Comparison of ENCODE assay signal across 14 cellular contexts in the genomic region with DNA sequence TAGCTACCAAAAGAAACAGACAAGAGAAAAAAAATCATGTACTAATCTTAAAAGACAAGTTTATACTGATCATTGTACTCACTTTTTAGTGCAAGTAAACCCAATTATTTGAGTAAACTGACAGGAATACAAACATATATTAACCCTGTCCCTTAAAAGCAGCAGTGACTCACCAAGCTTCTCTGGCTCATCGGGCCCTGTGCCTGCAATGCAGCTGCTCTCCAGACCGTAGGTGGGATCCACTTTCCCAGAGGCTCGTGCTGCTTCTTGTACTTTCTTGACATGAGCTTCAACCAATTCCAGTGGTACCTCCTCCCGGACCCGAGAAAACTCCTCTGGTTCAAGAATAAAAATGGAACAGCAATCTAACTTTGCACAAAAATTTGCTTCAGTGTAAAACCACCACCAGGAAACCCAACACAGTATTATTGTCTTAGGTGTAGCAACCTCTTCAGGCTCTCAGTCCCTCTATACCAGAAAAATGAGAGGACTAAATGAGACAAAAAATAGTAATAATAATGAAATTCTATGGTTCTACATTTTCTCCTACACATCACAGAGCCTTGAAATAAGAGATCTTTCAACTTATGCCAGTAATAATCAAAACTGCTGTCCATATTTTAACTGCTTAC.
DNase-seq lines count a peak whose midpoint lies in the region; ATAC-seq and TF ChIP-seq lines count a peak whose summit lies in the region.
"Had no signal": no experiment of that assay in that cellular context is flagged by ENCODE, and none has a peak within 500 bp of the region (broad histone marks: within the 10 kb centered on the region; RNA-seq: fewer than 3 reads in every experiment).

No MANE protein-coding gene starts in this region.

- H3K9me2 ChIP-seq in SK-N-SH, result no peaks in the 10 kb centered on the region

- peaks cover 1% of the 10 kb centered on the region for H3K9me3 Mint-ChIP-seq in activated CD8-positive, alpha-beta T cell treated with anti-CD3 and anti-CD28 coated beads for 36 hours
- peaks cover 4% of the 10 kb centered on the region for H3K9me3 Mint-ChIP-seq in activated CD8-positive, alpha-beta T cell treated with anti-CD3 and anti-CD28 coated beads, Interleukin-2, amount 10 ng/mL, durations not matched to agents 7 days and 5 days (ENCODE audit: insufficient read depth)
- peaks cover 4% of the 10 kb centered on the region for H3K9me3 Mint-ChIP-seq in activated CD4-positive, alpha-beta T cell treated with anti-CD3 and anti-CD28 coated beads, Interleukin-2, amount 10 ng/mL, durations not matched to agents 7 days and 5 days
- peaks cover 2% of the 10 kb centered on the region for H3K9me3 Mint-ChIP-seq in glutamatergic neuron (ENCODE audit: unreplicated experiment)

- H3K9me3 ChIP-seq in SK-N-SH (peaks cover 7% of the 10 kb centered on the region; the same call in 1 of the 2 replicates), smooth muscle cell (replicated peaks; ENCODE audit: low read depth) (peaks cover 4% of the 10 kb centered on the region)
- H3K9me3 ChIP-seq: thoracic aorta had no signal

- ATAC-seq in activated CD8-positive, alpha-beta T cell treated with anti-CD3 and anti-CD28 coated beads for 36 hours, result no peak
- ATAC-seq in activated CD8-positive, alpha-beta T cell treated with anti-CD3 and anti-CD28 coated beads, Interleukin-2, amount 10 ng/mL, durations not matched to agents 7 days and 5 days, result no peak
- ATAC-seq: naive thymus-derived CD4-positive, alpha-beta T cell had no signal

- no peak for TF ChIP-seq EP300 in SK-N-SH (IDR thresholded peaks at IDR 0.05; ENCODE audit: borderline replicate concordance in 1 of 2, low read depth in 1 of 2, low read length in 1 of 2)

- no peaks in the 10 kb centered on the region for H3K27me3 ChIP-seq in SK-N-SH (ENCODE audit: insufficient read depth)
- H3K27me3 ChIP-seq in smooth muscle cell (ENCODE audit: low read depth), result no peaks in the 10 kb centered on the region

- peak overlapping the region; percentile 30 for H3K27ac Mint-ChIP-seq in activated CD8-positive, alpha-beta T cell treated with anti-CD3 and anti-CD28 coated beads for 36 hours
- H3K27ac Mint-ChIP-seq in activated CD8-positive, alpha-beta T cell treated with anti-CD3 and anti-CD28 coated beads, Interleukin-2, amount 10 ng/mL, durations not matched to agents 7 days and 5 days, result no peak overlapping the region
- H3K27ac Mint-ChIP-seq in activated CD4-positive, alpha-beta T cell treated with anti-CD3 and anti-CD28 coated beads, Interleukin-2, amount 10 ng/mL, durations not matched to agents 7 days and 5 days, result no peak overlapping the region
- no peak overlapping the region for H3K27ac Mint-ChIP-seq in glutamatergic neuron (ENCODE audit: unreplicated experiment)

- H3K36me3 ChIP-seq in SK-N-SH (replicated peaks in 1 of 2; ENCODE audit: control insufficient read depth in 1 of 2, insufficient read depth in 2 of 2, low read length in 1 of 2) (peaks cover 37 to 65% of the 10 kb centered on the region in 2 experiments), smooth muscle cell (ENCODE audit: low read depth) (peaks cover 16% of the 10 kb centered on the region)

- H3K4me1 ChIP-seq in SK-N-SH (ENCODE audit: control insufficient read depth in 1 of 2, insufficient read depth in 2 of 2, low read depth in 1 of 2, low read length in 1 of 2) (0 out of 4 replicates have a peak, but pooled peaks cover 0 to 5% of the 10 kb centered on the region in 2 experiments), smooth muscle cell (ENCODE audit: low read depth) (no peaks in the 10 kb centered on the region)

- CTCF ChIA-PET in activated CD8-positive, alpha-beta T cell treated with anti-CD3 and anti-CD28 coated beads for 36 hours (lab: Charles Lee), result interaction anchor here (0.7 kb wide), 1 partner anchor 479 kb away, joined by 3 read pairs; no protein-coding TSS in a partner anchor
- CTCF ChIA-PET in activated CD8-positive, alpha-beta T cell treated with anti-CD3 and anti-CD28 coated beads, Interleukin-2, amount 10 ng/mL, durations not matched to agents 7 days and 5 days (lab: Charles Lee), result no interaction called here
- CTCF ChIA-PET in SK-N-SH (lab: Yijun Ruan, JAX), result interaction anchor here (0.7 to 1.4 kb wide), 2 partner anchors 67 to 888 kb away, joined by 3 to 4 read pairs; no protein-coding TSS in a partner anchor
- CTCF ChIA-PET in activated CD4-positive, alpha-beta T cell treated with anti-CD3 and anti-CD28 coated beads, Interleukin-2, amount 10 ng/mL, durations not matched to agents 7 days and 5 days (lab: Charles Lee), result interaction anchor here (1.2 to 2.3 kb wide), 3 partner anchors 13 to 36 kb away, joined by 3 to 11 read pairs (median 4); no protein-coding TSS in a partner anchor

- TF ChIP-seq RAD21 in SK-N-SH (IDR thresholded peaks at IDR 0.05; ENCODE audit: low read length), result no peak

- H3K4me3 ChIP-seq in SK-N-SH (ENCODE audit: low read depth in 2 of 2, low read length in 1 of 2) (no peak overlapping the region), fibroblast of pulmonary artery (replicated peaks; ENCODE audit: low read depth, low read length) (no peak overlapping the region), smooth muscle cell (no peak overlapping the region)
- H3K4me3 ChIP-seq: thoracic aorta had no signal

- H3K36me3 Mint-ChIP-seq in activated CD8-positive, alpha-beta T cell treated with anti-CD3 and anti-CD28 coated beads for 36 hours (ENCODE audit: low read depth), result peaks cover 43% of the 10 kb centered on the region
- H3K36me3 Mint-ChIP-seq in activated CD8-positive, alpha-beta T cell treated with anti-CD3 and anti-CD28 coated beads, Interleukin-2, amount 10 ng/mL, durations not matched to agents 7 days and 5 days (ENCODE audit: low read depth), result peaks cover 42% of the 10 kb centered on the region
- peaks cover 36% of the 10 kb centered on the region for H3K36me3 Mint-ChIP-seq in activated CD4-positive, alpha-beta T cell treated with anti-CD3 and anti-CD28 coated beads, Interleukin-2, amount 10 ng/mL, durations not matched to agents 7 days and 5 days (ENCODE audit: low read depth)
- H3K36me3 Mint-ChIP-seq in glutamatergic neuron (ENCODE audit: unreplicated experiment), result peaks cover 26% of the 10 kb centered on the region

- H4K20me1 ChIP-seq in SK-N-SH (ENCODE audit: insufficient read depth) (peaks cover 7% of the 10 kb centered on the region), smooth muscle cell (ENCODE audit: low read depth) (peaks cover 5% of the 10 kb centered on the region)

- H3K4me2 ChIP-seq in SK-N-SH (no peak overlapping the region), smooth muscle cell (no peak overlapping the region)

- H3K9ac ChIP-seq in SK-N-SH (no peak overlapping the region), smooth muscle cell (ENCODE audit: low read depth) (no peak overlapping the region)

- no peak overlapping the region for H2AFZ ChIP-seq in SK-N-SH (ENCODE audit: low read depth)
- H2AFZ ChIP-seq in smooth muscle cell (ENCODE audit: low read depth), result no peak overlapping the region

- H3K4me3 Mint-ChIP-seq in activated CD8-positive, alpha-beta T cell treated with anti-CD3 and anti-CD28 coated beads for 36 hours, result no peak overlapping the region
- H3K4me3 Mint-ChIP-seq in activated CD8-positive, alpha-beta T cell treated with anti-CD3 and anti-CD28 coated beads, Interleukin-2, amount 10 ng/mL, durations not matched to agents 7 days and 5 days, result no peak overlapping the region
- no peak overlapping the region for H3K4me3 Mint-ChIP-seq in activated CD4-positive, alpha-beta T cell treated with anti-CD3 and anti-CD28 coated beads, Interleukin-2, amount 10 ng/mL, durations not matched to agents 7 days and 5 days
- no peak overlapping the region for H3K4me3 Mint-ChIP-seq in glutamatergic neuron (ENCODE audit: unreplicated experiment)
- H3K4me3 Mint-ChIP-seq: naive thymus-derived CD4-positive, alpha-beta T cell had no signal

- peaks cover 32% of the 10 kb centered on the region for H3F3A ChIP-seq in SK-N-SH (replicated peaks; ENCODE audit: insufficient read depth)
- peaks cover 3% of the 10 kb centered on the region for H3F3A ChIP-seq in smooth muscle cell (ENCODE audit: low read depth)

- POLR2A ChIA-PET in activated CD8-positive, alpha-beta T cell treated with anti-CD3 and anti-CD28 coated beads for 36 hours (lab: Charles Lee), result interaction anchor here (1.0 kb wide), 1 partner anchor 178 kb away, joined by 3 read pairs; no protein-coding TSS in a partner anchor
- POLR2A ChIA-PET in activated CD8-positive, alpha-beta T cell treated with anti-CD3 and anti-CD28 coated beads, Interleukin-2, amount 10 ng/mL, durations not matched to agents 7 days and 5 days (lab: Charles Lee), result no interaction called here
- POLR2A ChIA-PET in SK-N-SH (lab: Yijun Ruan, JAX), result no interaction called here
- POLR2A ChIA-PET in activated CD4-positive, alpha-beta T cell treated with anti-CD3 and anti-CD28 coated beads, Interleukin-2, amount 10 ng/mL, durations not matched to agents 7 days and 5 days (lab: Charles Lee), result no interaction called here

- no peaks in the 10 kb centered on the region for H3K4me1 Mint-ChIP-seq in activated CD8-positive, alpha-beta T cell treated with anti-CD3 and anti-CD28 coated beads for 36 hours (ENCODE audit: low read depth)
- H3K4me1 Mint-ChIP-seq in activated CD8-positive, alpha-beta T cell treated with anti-CD3 and anti-CD28 coated beads, Interleukin-2, amount 10 ng/mL, durations not matched to agents 7 days and 5 days (ENCODE audit: low read depth), result no peaks in the 10 kb centered on the region
- H3K4me1 Mint-ChIP-seq in activated CD4-positive, alpha-beta T cell treated with anti-CD3 and anti-CD28 coated beads, Interleukin-2, amount 10 ng/mL, durations not matched to agents 7 days and 5 days, result no peaks in the 10 kb centered on the region
- no peaks in the 10 kb centered on the region for H3K4me1 Mint-ChIP-seq in glutamatergic neuron (ENCODE audit: low read depth, unreplicated experiment)

- no peak for DNase-seq in activated CD8-positive, alpha-beta T cell treated with anti-CD3 and anti-CD28 coated beads for 36 hours
- no peak for DNase-seq in activated CD8-positive, alpha-beta T cell treated with anti-CD3 and anti-CD28 coated beads, Interleukin-2, amount 10 ng/mL, durations not matched to agents 7 days and 5 days
- peak; percentile 17 for DNase-seq in SK-N-SH
- peak; percentile 50 for DNase-seq in fibroblast of pulmonary artery (ENCODE audit: low read depth)
- DNase-seq in smooth muscle cell (lab: John Stamatoyannopoulos, UW; ENCODE audit: unreplicated experiment), result no peak
- no peak for DNase-seq in activated CD4-positive, alpha-beta T cell treated with anti-CD3 and anti-CD28 coated beads, Interleukin-2, amount 10 ng/mL, durations not matched to agents 7 days and 5 days
- DNase-seq in NCI-H1436 treated with DMSO at 0.1 percent for 48 hours (lab: John Stamatoyannopoulos, UW), result no peak
- DNase-seq in glutamatergic neuron, result no peak
- DNase-seq: activated CD8-positive, alpha-beta memory T cell treated with anti-CD3 and anti-CD28 coated beads for 24 hours; aorta; hippocampal formation; naive thymus-derived CD4-positive, alpha-beta T cell; NCI-H2227 treated with DMSO at 0.1 percent for 48 hours had no signal

- TF ChIP-seq CTCF in activated CD8-positive, alpha-beta T cell treated with anti-CD3 and anti-CD28 coated beads for 36 hours (IDR thresholded peaks at IDR 0.05), result no peak
- TF ChIP-seq CTCF in SK-N-SH (IDR thresholded peaks at IDR 0.05), result no peak; the same call in 1 of the 2 replicates
- TF ChIP-seq CTCF in fibroblast of pulmonary artery (IDR thresholded peaks at IDR 0.05; ENCODE audit: low read length, missing control alignments), result no peak
- no peak for TF ChIP-seq CTCF in smooth muscle cell (IDR thresholded peaks at IDR 0.05; ENCODE audit: borderline replicate concordance, insufficient read depth, poor library complexity, severe bottlenecking)
- no peak for TF ChIP-seq CTCF in glutamatergic neuron (IDR thresholded peaks at IDR 0.05; ENCODE audit: partially characterized antibody, unreplicated experiment)

- H3K27ac ChIP-seq in SK-N-SH (ENCODE audit: low read depth in 2 of 2, low read length in 1 of 2) (peak overlapping the region; percentile 36 to 42; a peak in 2 of 4 replicates), smooth muscle cell (ENCODE audit: low read depth) (peak overlapping the region; percentile 46)
- H3K27ac ChIP-seq: thoracic aorta had no signal

- intact Hi-C loops in activated CD8-positive, alpha-beta T cell treated with anti-CD3 and anti-CD28 coated beads for 36 hours (cut with micrococcal nuclease), result no loop called here

- no peaks in the 10 kb centered on the region for H3K27me3 Mint-ChIP-seq in activated CD8-positive, alpha-beta T cell treated with anti-CD3 and anti-CD28 coated beads for 36 hours
- H3K27me3 Mint-ChIP-seq in activated CD8-positive, alpha-beta T cell treated with anti-CD3 and anti-CD28 coated beads, Interleukin-2, amount 10 ng/mL, durations not matched to agents 7 days and 5 days (ENCODE audit: low read depth), result no peaks in the 10 kb centered on the region
- no peaks in the 10 kb centered on the region for H3K27me3 Mint-ChIP-seq in activated CD4-positive, alpha-beta T cell treated with anti-CD3 and anti-CD28 coated beads, Interleukin-2, amount 10 ng/mL, durations not matched to agents 7 days and 5 days
- no peaks in the 10 kb centered on the region for H3K27me3 Mint-ChIP-seq in glutamatergic neuron (ENCODE audit: unreplicated experiment)
- H3K27me3 Mint-ChIP-seq: naive thymus-derived CD4-positive, alpha-beta T cell had no signal

- H3K79me2 ChIP-seq in SK-N-SH (ENCODE audit: insufficient read depth) (peaks cover 34% of the 10 kb centered on the region), smooth muscle cell (ENCODE audit: low read depth) (peaks cover 26% of the 10 kb centered on the region)

- 47% methylated on average over 5 of the region's 5 CpGs for whole genome bisulfite sequencing in SK-N-SH (ENCODE audit: low lambda C conversion rate)
- 43% methylated on average over 5 of the region's 5 CpGs for WGBS in smooth muscle cell (ENCODE audit: low lambda C conversion rate)

Comparison
In these comparisons a context has a peak if more than half of its experiments do, and no peak if none do; other contexts are left out.
1. DNase-seq: peak in SK-N-SH (single experiment) and fibroblast of pulmonary artery (single experiment); none in activated CD8-positive, alpha-beta T cell treated with anti-CD3 and anti-CD28 coated beads for 36 hours (single experiment), activated CD8-positive, alpha-beta T cell treated with anti-CD3 and anti-CD28 coated beads, Interleukin-2, amount 10 ng/mL, durations not matched to agents 7 days and 5 days (single experiment), smooth muscle cell (single experiment), activated CD4-positive, alpha-beta T cell treated with anti-CD3 and anti-CD28 coated beads, Interleukin-2, amount 10 ng/mL, durations not matched to agents 7 days and 5 days (single experiment), NCI-H1436 treated with DMSO at 0.1 percent for 48 hours (single experiment) and glutamatergic neuron (single experiment).